1 cellular context compared by ENCODE assay signal in the genomic region with DNA sequence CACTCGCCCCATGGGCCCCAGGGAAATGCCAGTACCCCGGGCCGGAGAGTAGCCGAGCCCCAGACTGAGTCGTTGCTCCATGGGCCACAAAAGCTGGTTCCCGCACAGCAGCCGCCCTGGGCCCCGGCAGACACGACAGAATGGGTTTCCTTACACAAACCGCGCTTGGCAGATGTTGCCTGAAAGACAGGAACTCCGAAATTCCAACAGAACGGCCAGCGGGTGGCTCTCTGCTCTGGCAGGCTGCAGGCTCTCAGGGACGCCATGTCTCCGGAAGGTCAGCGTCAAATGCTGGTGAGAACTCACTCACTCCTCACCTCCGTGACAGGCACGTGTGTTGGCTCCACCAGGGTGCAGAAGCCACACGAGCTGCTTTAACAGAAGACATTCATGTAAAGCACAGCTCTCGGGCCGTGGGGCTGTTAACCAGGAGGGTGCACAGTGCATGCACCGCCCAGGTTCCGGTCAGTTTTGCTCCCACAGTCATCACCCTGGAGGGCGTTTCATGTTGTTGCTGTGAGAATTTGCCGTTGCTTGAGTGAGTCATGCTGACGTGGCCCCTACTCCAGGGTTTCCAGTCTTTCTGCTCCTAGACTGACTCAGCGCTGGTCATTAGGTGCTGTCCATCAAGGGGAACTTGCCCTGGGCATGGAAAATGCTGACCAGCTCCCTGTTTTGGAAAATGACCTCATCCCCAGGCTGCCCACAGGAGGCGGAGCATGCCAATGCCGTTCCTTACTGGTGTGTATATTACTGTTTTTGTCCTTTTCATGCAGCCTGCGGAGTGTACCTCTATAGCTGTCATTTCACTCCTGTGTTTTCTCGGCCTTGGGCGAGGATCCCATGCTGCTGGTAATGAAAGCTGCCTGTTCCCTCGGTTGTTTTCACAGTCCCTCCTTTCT.
TF ChIP-seq lines count a peak whose summit lies in the region.

No MANE protein-coding gene starts in this region.

TF ChIP-seq in HepG2, 621 proteins besides CTCF, POLR2A, EP300 and RAD21 (continued from another document and continues in another):
- TF ChIP-seq ZFX (CRISPR knock-in tag; IDR thresholded peaks at IDR 0.05; ENCODE audit: low read depth) = peak; percentile 40; the same call in 1 of the 2 replicates
- peak; percentile 88 for TF ChIP-seq HES4 (CRISPR knock-in tag; IDR thresholded peaks at IDR 0.05; ENCODE audit: borderline replicate concordance)
- TF ChIP-seq, protein P1, sequence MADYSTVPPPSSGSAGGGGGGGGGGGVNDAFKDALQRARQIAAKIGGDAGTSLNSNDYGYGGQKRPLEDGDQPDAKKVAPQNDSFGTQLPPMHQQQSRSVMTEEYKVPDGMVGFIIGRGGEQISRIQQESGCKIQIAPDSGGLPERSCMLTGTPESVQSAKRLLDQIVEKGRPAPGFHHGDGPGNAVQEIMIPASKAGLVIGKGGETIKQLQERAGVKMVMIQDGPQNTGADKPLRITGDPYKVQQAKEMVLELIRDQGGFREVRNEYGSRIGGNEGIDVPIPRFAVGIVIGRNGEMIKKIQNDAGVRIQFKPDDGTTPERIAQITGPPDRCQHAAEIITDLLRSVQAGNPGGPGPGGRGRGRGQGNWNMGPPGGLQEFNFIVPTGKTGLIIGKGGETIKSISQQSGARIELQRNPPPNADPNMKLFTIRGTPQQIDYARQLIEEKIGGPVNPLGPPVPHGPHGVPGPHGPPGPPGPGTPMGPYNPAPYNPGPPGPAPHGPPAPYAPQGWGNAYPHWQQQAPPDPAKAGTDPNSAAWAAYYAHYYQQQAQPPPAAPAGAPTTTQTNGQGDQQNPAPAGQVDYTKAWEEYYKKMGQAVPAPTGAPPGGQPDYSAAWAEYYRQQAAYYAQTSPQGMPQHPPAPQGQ (CRISPR knock-in tag; IDR thresholded peaks at IDR 0.05; ENCODE audit: borderline replicate concordance) = no peak
- TF ChIP-seq HOXA9 (CRISPR knock-in tag; IDR thresholded peaks at IDR 0.05; ENCODE audit: borderline replicate concordance) = no peak
- no peak for TF ChIP-seq IRX3 (CRISPR knock-in tag; IDR thresholded peaks at IDR 0.05; ENCODE audit: borderline replicate concordance, low read depth)
- no peak for TF ChIP-seq MTF1 (CRISPR knock-in tag; IDR thresholded peaks at IDR 0.05)
- TF ChIP-seq ZMYM4 (CRISPR knock-in tag; IDR thresholded peaks at IDR 0.05) = no peak
- TF ChIP-seq, protein P2, sequence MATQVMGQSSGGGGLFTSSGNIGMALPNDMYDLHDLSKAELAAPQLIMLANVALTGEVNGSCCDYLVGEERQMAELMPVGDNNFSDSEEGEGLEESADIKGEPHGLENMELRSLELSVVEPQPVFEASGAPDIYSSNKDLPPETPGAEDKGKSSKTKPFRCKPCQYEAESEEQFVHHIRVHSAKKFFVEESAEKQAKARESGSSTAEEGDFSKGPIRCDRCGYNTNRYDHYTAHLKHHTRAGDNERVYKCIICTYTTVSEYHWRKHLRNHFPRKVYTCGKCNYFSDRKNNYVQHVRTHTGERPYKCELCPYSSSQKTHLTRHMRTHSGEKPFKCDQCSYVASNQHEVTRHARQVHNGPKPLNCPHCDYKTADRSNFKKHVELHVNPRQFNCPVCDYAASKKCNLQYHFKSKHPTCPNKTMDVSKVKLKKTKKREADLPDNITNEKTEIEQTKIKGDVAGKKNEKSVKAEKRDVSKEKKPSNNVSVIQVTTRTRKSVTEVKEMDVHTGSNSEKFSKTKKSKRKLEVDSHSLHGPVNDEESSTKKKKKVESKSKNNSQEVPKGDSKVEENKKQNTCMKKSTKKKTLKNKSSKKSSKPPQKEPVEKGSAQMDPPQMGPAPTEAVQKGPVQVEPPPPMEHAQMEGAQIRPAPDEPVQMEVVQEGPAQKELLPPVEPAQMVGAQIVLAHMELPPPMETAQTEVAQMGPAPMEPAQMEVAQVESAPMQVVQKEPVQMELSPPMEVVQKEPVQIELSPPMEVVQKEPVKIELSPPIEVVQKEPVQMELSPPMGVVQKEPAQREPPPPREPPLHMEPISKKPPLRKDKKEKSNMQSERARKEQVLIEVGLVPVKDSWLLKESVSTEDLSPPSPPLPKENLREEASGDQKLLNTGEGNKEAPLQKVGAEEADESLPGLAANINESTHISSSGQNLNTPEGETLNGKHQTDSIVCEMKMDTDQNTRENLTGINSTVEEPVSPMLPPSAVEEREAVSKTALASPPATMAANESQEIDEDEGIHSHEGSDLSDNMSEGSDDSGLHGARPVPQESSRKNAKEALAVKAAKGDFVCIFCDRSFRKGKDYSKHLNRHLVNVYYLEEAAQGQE (IDR thresholded peaks at IDR 0.05; ENCODE audit: borderline replicate concordance in 1 of 2, low read depth in 1 of 2, low read length in 2 of 2) = peak in 1 of 2 experiments; percentile 41; a peak in 1 of 4 replicates
- TF ChIP-seq MBNL3 (CRISPR knock-in tag; conservative IDR thresholded peaks at IDR 0.05) = no peak
- TF ChIP-seq SMC3 (IDR thresholded peaks at IDR 0.05; ENCODE audit: low read length) = no peak
- no peak for TF ChIP-seq ELF1 (CRISPR knock-in tag; IDR thresholded peaks at IDR 0.05)
- no peak for TF ChIP-seq ATRX (CRISPR knock-in tag; IDR thresholded peaks at IDR 0.05; ENCODE audit: borderline replicate concordance)
- TF ChIP-seq KLF13 (CRISPR knock-in tag; IDR thresholded peaks at IDR 0.05) = no peak
- no peak for TF ChIP-seq ZNF282 (IDR thresholded peaks at IDR 0.05; ENCODE audit: partially characterized antibody)
- TF ChIP-seq, protein P3, sequence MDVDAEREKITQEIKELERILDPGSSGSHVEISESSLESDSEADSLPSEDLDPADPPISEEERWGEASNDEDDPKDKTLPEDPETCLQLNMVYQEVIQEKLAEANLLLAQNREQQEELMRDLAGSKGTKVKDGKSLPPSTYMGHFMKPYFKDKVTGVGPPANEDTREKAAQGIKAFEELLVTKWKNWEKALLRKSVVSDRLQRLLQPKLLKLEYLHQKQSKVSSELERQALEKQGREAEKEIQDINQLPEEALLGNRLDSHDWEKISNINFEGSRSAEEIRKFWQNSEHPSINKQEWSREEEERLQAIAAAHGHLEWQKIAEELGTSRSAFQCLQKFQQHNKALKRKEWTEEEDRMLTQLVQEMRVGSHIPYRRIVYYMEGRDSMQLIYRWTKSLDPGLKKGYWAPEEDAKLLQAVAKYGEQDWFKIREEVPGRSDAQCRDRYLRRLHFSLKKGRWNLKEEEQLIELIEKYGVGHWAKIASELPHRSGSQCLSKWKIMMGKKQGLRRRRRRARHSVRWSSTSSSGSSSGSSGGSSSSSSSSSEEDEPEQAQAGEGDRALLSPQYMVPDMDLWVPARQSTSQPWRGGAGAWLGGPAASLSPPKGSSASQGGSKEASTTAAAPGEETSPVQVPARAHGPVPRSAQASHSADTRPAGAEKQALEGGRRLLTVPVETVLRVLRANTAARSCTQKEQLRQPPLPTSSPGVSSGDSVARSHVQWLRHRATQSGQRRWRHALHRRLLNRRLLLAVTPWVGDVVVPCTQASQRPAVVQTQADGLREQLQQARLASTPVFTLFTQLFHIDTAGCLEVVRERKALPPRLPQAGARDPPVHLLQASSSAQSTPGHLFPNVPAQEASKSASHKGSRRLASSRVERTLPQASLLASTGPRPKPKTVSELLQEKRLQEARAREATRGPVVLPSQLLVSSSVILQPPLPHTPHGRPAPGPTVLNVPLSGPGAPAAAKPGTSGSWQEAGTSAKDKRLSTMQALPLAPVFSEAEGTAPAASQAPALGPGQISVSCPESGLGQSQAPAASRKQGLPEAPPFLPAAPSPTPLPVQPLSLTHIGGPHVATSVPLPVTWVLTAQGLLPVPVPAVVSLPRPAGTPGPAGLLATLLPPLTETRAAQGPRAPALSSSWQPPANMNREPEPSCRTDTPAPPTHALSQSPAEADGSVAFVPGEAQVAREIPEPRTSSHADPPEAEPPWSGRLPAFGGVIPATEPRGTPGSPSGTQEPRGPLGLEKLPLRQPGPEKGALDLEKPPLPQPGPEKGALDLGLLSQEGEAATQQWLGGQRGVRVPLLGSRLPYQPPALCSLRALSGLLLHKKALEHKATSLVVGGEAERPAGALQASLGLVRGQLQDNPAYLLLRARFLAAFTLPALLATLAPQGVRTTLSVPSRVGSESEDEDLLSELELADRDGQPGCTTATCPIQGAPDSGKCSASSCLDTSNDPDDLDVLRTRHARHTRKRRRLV (CRISPR knock-in tag; IDR thresholded peaks at IDR 0.05) = no peak
- TF ChIP-seq, protein P4, sequence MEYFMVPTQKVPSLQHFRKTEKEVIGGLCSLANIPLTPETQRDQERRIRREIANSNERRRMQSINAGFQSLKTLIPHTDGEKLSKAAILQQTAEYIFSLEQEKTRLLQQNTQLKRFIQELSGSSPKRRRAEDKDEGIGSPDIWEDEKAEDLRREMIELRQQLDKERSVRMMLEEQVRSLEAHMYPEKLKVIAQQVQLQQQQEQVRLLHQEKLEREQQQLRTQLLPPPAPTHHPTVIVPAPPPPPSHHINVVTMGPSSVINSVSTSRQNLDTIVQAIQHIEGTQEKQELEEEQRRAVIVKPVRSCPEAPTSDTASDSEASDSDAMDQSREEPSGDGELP (IDR thresholded peaks at IDR 0.05; ENCODE audit: borderline replicate concordance, low read depth) = no peak
- no peak for TF ChIP-seq SIN3B (IDR thresholded peaks at IDR 0.05; ENCODE audit: low read length)
- TF ChIP-seq ZBTB1 (CRISPR knock-in tag; IDR thresholded peaks at IDR 0.05; ENCODE audit: borderline replicate concordance) = no peak
- TF ChIP-seq, protein P5, sequence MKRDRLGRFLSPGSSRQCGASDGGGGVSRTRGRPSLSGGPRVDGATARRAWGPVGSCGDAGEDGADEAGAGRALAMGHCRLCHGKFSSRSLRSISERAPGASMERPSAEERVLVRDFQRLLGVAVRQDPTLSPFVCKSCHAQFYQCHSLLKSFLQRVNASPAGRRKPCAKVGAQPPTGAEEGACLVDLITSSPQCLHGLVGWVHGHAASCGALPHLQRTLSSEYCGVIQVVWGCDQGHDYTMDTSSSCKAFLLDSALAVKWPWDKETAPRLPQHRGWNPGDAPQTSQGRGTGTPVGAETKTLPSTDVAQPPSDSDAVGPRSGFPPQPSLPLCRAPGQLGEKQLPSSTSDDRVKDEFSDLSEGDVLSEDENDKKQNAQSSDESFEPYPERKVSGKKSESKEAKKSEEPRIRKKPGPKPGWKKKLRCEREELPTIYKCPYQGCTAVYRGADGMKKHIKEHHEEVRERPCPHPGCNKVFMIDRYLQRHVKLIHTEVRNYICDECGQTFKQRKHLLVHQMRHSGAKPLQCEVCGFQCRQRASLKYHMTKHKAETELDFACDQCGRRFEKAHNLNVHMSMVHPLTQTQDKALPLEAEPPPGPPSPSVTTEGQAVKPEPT (CRISPR knock-in tag; IDR thresholded peaks at IDR 0.05; ENCODE audit: low read depth) = 0 out of 2 replicates have a peak, but pooled peaks have one; percentile 68
- TF ChIP-seq NFIB (CRISPR knock-in tag; IDR thresholded peaks at IDR 0.05; ENCODE audit: borderline replicate concordance) = no peak
- no peak for TF ChIP-seq RFXANK (CRISPR knock-in tag; IDR thresholded peaks at IDR 0.05)
- TF ChIP-seq ZNF234 (CRISPR knock-in tag; conservative IDR thresholded peaks at IDR 0.05) = no peak
- peak; percentile 75 for TF ChIP-seq ZNF670 (CRISPR knock-in tag; IDR thresholded peaks at IDR 0.05; ENCODE audit: borderline replicate concordance)
- no peak for TF ChIP-seq ZNF546 (CRISPR knock-in tag; conservative IDR thresholded peaks at IDR 0.05)
- TF ChIP-seq, protein P6, sequence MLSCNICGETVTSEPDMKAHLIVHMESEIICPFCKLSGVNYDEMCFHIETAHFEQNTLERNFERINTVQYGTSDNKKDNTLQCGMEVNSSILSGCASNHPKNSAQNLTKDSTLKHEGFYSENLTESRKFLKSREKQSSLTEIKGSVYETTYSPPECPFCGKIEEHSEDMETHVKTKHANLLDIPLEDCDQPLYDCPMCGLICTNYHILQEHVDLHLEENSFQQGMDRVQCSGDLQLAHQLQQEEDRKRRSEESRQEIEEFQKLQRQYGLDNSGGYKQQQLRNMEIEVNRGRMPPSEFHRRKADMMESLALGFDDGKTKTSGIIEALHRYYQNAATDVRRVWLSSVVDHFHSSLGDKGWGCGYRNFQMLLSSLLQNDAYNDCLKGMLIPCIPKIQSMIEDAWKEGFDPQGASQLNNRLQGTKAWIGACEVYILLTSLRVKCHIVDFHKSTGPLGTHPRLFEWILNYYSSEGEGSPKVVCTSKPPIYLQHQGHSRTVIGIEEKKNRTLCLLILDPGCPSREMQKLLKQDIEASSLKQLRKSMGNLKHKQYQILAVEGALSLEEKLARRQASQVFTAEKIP (CRISPR knock-in tag; IDR thresholded peaks at IDR 0.05; ENCODE audit: borderline replicate concordance) = no peak
- TF ChIP-seq, protein P7, sequence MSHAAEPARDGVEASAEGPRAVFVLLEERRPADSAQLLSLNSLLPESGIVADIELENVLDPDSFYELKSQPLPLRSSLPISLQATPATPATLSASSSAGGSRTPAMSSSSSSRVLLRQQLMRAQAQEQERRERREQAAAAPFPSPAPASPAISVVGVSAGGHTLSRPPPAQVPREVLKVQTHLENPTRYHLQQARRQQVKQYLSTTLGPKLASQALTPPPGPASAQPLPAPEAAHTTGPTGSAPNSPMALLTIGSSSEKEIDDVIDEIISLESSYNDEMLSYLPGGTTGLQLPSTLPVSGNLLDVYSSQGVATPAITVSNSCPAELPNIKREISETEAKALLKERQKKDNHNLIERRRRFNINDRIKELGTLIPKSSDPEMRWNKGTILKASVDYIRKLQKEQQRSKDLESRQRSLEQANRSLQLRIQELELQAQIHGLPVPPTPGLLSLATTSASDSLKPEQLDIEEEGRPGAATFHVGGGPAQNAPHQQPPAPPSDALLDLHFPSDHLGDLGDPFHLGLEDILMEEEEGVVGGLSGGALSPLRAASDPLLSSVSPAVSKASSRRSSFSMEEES (CRISPR knock-in tag; IDR thresholded peaks at IDR 0.05) = peak; percentile 59; the same call in 1 of the 2 replicates
- TF ChIP-seq, protein P8, sequence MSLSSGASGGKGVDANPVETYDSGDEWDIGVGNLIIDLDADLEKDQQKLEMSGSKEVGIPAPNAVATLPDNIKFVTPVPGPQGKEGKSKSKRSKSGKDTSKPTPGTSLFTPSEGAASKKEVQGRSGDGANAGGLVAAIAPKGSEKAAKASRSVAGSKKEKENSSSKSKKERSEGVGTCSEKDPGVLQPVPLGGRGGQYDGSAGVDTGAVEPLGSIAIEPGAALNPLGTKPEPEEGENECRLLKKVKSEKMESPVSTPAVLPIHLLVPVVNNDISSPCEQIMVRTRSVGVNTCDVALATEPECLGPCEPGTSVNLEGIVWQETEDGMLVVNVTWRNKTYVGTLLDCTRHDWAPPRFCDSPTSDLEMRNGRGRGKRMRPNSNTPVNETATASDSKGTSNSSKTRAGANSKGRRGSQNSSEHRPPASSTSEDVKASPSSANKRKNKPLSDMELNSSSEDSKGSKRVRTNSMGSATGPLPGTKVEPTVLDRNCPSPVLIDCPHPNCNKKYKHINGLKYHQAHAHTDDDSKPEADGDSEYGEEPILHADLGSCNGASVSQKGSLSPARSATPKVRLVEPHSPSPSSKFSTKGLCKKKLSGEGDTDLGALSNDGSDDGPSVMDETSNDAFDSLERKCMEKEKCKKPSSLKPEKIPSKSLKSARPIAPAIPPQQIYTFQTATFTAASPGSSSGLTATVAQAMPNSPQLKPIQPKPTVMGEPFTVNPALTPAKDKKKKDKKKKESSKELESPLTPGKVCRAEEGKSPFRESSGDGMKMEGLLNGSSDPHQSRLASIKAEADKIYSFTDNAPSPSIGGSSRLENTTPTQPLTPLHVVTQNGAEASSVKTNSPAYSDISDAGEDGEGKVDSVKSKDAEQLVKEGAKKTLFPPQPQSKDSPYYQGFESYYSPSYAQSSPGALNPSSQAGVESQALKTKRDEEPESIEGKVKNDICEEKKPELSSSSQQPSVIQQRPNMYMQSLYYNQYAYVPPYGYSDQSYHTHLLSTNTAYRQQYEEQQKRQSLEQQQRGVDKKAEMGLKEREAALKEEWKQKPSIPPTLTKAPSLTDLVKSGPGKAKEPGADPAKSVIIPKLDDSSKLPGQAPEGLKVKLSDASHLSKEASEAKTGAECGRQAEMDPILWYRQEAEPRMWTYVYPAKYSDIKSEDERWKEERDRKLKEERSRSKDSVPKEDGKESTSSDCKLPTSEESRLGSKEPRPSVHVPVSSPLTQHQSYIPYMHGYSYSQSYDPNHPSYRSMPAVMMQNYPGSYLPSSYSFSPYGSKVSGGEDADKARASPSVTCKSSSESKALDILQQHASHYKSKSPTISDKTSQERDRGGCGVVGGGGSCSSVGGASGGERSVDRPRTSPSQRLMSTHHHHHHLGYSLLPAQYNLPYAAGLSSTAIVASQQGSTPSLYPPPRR (CRISPR knock-in tag; IDR thresholded peaks at IDR 0.05; ENCODE audit: borderline replicate concordance) = 0 out of 2 replicates have a peak, but pooled peaks have one; percentile 34
- peak; percentile 43; the same call in 1 of the 2 replicates for TF ChIP-seq CREM (IDR thresholded peaks at IDR 0.05)
- TF ChIP-seq CREM (CRISPR knock-in tag; IDR thresholded peaks at IDR 0.05) = no peak
